Comparison of ENCODE assay signal across 27 cellular contexts in genomic region chr6:163754866-163755265, GRCh38.
"Had no signal": no experiment of that assay in that cellular context is flagged by ENCODE, and none has a peak within 500 bp of the region (broad histone marks: within the 10 kb centered on the region; RNA-seq: fewer than 3 reads in every experiment).

No MANE protein-coding gene starts in this region.

- H3K4me3 ChIP-seq: Peyer's patch, SJSA1 had no signal

- H3K4me1 ChIP-seq: Peyer's patch had no signal

- H3K36me3 Mint-ChIP-seq: activated naive CD8-positive, alpha-beta T cell had no signal

- DNase-seq: activated B cell treated with CpG ODN at 0.5 μM for 24 hours; activated CD4-positive, alpha-beta T cell treated with anti-CD3 and anti-CD28 coated beads for 1 hour; activated CD4-positive, alpha-beta T cell treated with anti-CD3 and anti-CD28 coated beads, Interleukin-2, amount 10 ng/mL, durations not matched to agents 24 days and 14 days; activated CD4-positive, alpha-beta T cell treated with anti-CD3 and anti-CD28 coated beads, Interleukin-2, amount 50 U/mL, for 48 hours; activated CD8-positive, alpha-beta memory T cell treated with anti-CD3 and anti-CD28 coated beads, Interleukin-2, amount 10 ng/mL, durations not matched to agents 7 days and 5 days; activated effector memory CD4-positive, alpha-beta T cell treated with anti-CD3 and anti-CD28 coated beads, Interleukin-2, amount 50 U/mL, for 16 hours; activated naive CD4-positive, alpha-beta T cell treated with anti-CD3 and anti-CD28 coated beads for 36 hours; activated T-cell treated with anti-CD3 and anti-CD28 coated beads, Interleukin-2, amount 50 U/mL, for 4 hours; amygdala; NCI-H1092 treated with DMSO at 0.1 percent for 48 hours; NCI-H1417 treated with DMSO at 0.1 percent for 48 hours; NCI-H1694; NCI-H2029 treated with DMSO at 0.1 percent for 48 hours; NCI-H345; NCI-H510A; NCI-H526 treated with DMSO at 0.1 percent for 48 hours; NCI-H82; Peyer's patch; SHP77; SW 1271 had no signal

- H3K27ac ChIP-seq: KMS-11, Peyer's patch, RWPE1, SJSA1 had no signal

- H3K9ac ChIP-seq: KMS-11 had no signal

- H3K9me3 Mint-ChIP-seq: activated B cell treated with CpG ODN at 0.5 μM for 24 hours; activated naive CD4-positive, alpha-beta T cell treated with anti-CD3 and anti-CD28 coated beads for 36 hours; T-helper 2 cell treated with Interferon-gamma antibody and Interleukin-4, amounts not matched to agents 5 μg/mL and 100 μg/mL, for 36 hours had no signal

- H3K36me3 ChIP-seq: Peyer's patch, SJSA1 had no signal

- H3K4me3 Mint-ChIP-seq: activated CD4-positive, alpha-beta T cell treated with anti-CD3 and anti-CD28 coated beads, Interleukin-2, amount 10 ng/mL, durations not matched to agents 24 days and 14 days; activated CD8-positive, alpha-beta memory T cell treated with anti-CD3 and anti-CD28 coated beads, Interleukin-2, amount 10 ng/mL, durations not matched to agents 7 days and 5 days; activated naive CD4-positive, alpha-beta T cell treated with anti-CD3 and anti-CD28 coated beads for 36 hours; activated naive CD8-positive, alpha-beta T cell; activated T-cell treated with anti-CD3 and anti-CD28 coated beads, Interleukin-2, amount 50 U/mL, for 4 hours; brain; T-helper 2 cell treated with Interferon-gamma antibody and Interleukin-4, amounts not matched to agents 5 μg/mL and 100 μg/mL, for 36 hours had no signal

- H3K27ac Mint-ChIP-seq: activated B cell treated with CpG ODN at 0.5 μM for 24 hours; activated CD4-positive, alpha-beta T cell treated with anti-CD3 and anti-CD28 coated beads, Interleukin-2, amount 10 ng/mL, durations not matched to agents 24 days and 14 days; activated CD8-positive, alpha-beta memory T cell treated with anti-CD3 and anti-CD28 coated beads, Interleukin-2, amount 10 ng/mL, durations not matched to agents 7 days and 5 days; activated naive CD4-positive, alpha-beta T cell treated with anti-CD3 and anti-CD28 coated beads for 36 hours; activated naive CD8-positive, alpha-beta T cell; brain; T-helper 2 cell treated with Interferon-gamma antibody and Interleukin-4, amounts not matched to agents 5 μg/mL and 100 μg/mL, for 36 hours had no signal

- H3K4me2 ChIP-seq: KMS-11 had no signal

- H3K27me3 ChIP-seq: Peyer's patch, SJSA1 had no signal

- H3K9me3 ChIP-seq: Peyer's patch, SJSA1 had no signal

- ATAC-seq: activated CD8-positive, alpha-beta memory T cell treated with anti-CD3 and anti-CD28 coated beads, Interleukin-2, amount 10 ng/mL, durations not matched to agents 7 days and 5 days; activated T-cell treated with anti-CD3 and anti-CD28 coated beads, Interleukin-2, amount 50 U/mL, for 4 hours; SK-N-SH treated with all-trans-retinoic acid at 6 μM for 48 hours had no signal
